ENCODE assay signal across 8 cellular contexts in the genomic region with DNA sequence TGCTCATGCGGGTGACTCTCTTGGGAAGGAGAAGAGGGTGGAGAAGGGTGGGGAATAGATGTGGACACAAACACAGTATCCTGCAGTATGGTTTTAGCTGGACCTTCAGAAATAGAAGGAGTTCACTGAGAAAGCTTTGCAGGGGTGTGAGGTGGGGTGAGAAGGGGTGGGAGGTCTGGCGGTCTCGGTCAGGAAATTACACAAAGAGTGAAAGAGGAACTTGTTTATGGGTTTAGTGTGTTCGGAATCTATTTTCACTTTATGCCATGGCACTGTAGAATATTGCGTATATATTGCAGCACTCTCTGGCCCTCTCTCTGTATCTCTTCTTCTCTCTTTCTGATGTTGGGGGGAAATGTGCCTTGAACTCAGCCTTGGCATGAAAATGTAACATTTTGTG.
DNase-seq lines count a peak whose midpoint lies in the region; ATAC-seq and TF ChIP-seq lines count a peak whose summit lies in the region.

No MANE protein-coding gene starts in this region.

- H3K27ac ChIP-seq in foreskin keratinocyte: no peak overlapping the region
- H3K27ac ChIP-seq in ascending aorta: no peak overlapping the region
- H3K27ac ChIP-seq in vagina: no peak overlapping the region

- H3K36me3 Mint-ChIP-seq in natural killer cell: no peaks in the 10 kb centered on the region

- TF ChIP-seq POLR2A in vagina (IDR thresholded peaks at IDR 0.05): no peak

- intact Hi-C loops in natural killer cell (cut with micrococcal nuclease) (no loop called here), ascending aorta (cut with DNase I) (no loop called here), vagina (cut with DNase I) (no loop called here)

- ATAC-seq in GM19023 (IDR thresholded peaks at IDR 0.05; ENCODE audit: unreplicated experiment) (peak; percentile 89), HG02642 (IDR thresholded peaks at IDR 0.05; ENCODE audit: poor library complexity, unreplicated experiment) (peak; percentile 92), HG03575 (IDR thresholded peaks at IDR 0.05; ENCODE audit: extremely low read depth, insufficient number of reproducible peaks, low FRiP score, unreplicated experiment) (peak; percentile 97), natural killer cell (peak in 2 of 3 donors; percentile 54 to 82), foreskin keratinocyte (no peak)

- TF ChIP-seq CTCF in natural killer cell (IDR thresholded peaks at IDR 0.05) (no peak), foreskin keratinocyte (conservative IDR thresholded peaks at IDR 0.05) (no peak), ascending aorta (IDR thresholded peaks at IDR 0.05) (no peak), vagina (IDR thresholded peaks at IDR 0.05) (no peak)

- H3K36me3 ChIP-seq in ascending aorta: no peaks in the 10 kb centered on the region
- H3K36me3 ChIP-seq in vagina: no peaks in the 10 kb centered on the region

- H3K4me1 ChIP-seq in foreskin keratinocyte (peaks cover 3% of the 10 kb centered on the region), ascending aorta (no peaks in the 10 kb centered on the region), vagina (no peaks in the 10 kb centered on the region)

- H3K4me1 Mint-ChIP-seq in natural killer cell: peaks cover 10 to 16% of the 10 kb centered on the region in 2 donors

- peaks cover 0 to 6% of the 10 kb centered on the region in 2 donors for H3K9me3 Mint-ChIP-seq in natural killer cell

- H3K27me3 Mint-ChIP-seq in natural killer cell (ENCODE audit: low read depth in 2 of 2): no peaks in the 10 kb centered on the region

- H3K9me3 ChIP-seq in ascending aorta: no peaks in the 10 kb centered on the region
- no peaks in the 10 kb centered on the region for H3K9me3 ChIP-seq in vagina

- no peak for DNase-seq in natural killer cell
- no peak for DNase-seq in foreskin keratinocyte
- DNase-seq in glomerular visceral epithelial cell (ENCODE audit: extremely low spot score): no peak
- DNase-seq in ascending aorta (ENCODE audit: low spot score in 2 of 2): no peak
- no peak for DNase-seq in vagina (ENCODE audit: extremely low spot score in 2 of 2)

- no peak overlapping the region for H3K4me3 Mint-ChIP-seq in natural killer cell

- no peak overlapping the region for H3K27ac Mint-ChIP-seq in natural killer cell

- H3K27me3 ChIP-seq in foreskin keratinocyte: no peaks in the 10 kb centered on the region
- H3K27me3 ChIP-seq in ascending aorta: no peaks in the 10 kb centered on the region
- H3K27me3 ChIP-seq in vagina: no peaks in the 10 kb centered on the region

- no peak overlapping the region for H3K4me3 ChIP-seq in ascending aorta
- H3K4me3 ChIP-seq in vagina: no peak overlapping the region
